ENCODE assay signal across 12 cellular contexts in the genomic region with DNA sequence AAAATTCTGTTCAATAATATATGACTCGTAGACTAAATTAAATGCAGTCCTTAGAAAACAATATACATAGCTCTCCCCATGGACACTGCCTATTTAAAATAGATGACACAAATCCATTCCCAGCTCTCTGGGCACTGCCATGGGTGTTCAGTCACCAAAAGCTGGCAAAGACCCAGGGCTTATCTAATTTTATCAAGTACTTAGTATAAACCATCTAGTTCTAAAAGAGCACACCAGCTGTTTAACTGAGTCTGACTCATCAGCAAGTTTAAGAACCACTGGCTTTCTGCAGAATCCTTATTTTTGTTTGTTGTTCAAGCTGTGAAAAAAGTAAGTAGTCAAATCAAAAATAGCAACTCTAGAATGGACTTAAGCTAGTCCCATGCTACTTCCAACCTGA.
DNase-seq lines count a peak whose midpoint lies in the region; ATAC-seq, FAIRE-seq and TF ChIP-seq lines count a peak whose summit lies in the region.
"Had no signal": no experiment of that assay in that cellular context is flagged by ENCODE, and none has a peak within 500 bp of the region (broad histone marks: within the 10 kb centered on the region; RNA-seq: fewer than 3 reads in every experiment).

No MANE protein-coding gene starts in this region.

- no peaks in the 10 kb centered on the region for H3K9me3 Mint-ChIP-seq in astrocyte (ENCODE audit: unreplicated experiment)

- H3K9me3 ChIP-seq in astrocyte (ENCODE audit: insufficient read depth, low read depth, low read length) = peaks cover 5% of the 10 kb centered on the region

- FAIRE-seq in astrocyte (lab: Jason Lieb, UNC) = no peak

- ATAC-seq in GM21526 (IDR thresholded peaks at IDR 0.05; ENCODE audit: low FRiP score, unreplicated experiment) = no peak

- peaks cover 17% of the 10 kb centered on the region for H4K20me1 ChIP-seq in astrocyte (ENCODE audit: insufficient read depth, low read length)

- H3K27ac Mint-ChIP-seq in astrocyte (ENCODE audit: unreplicated experiment) = peak overlapping the region; percentile 18
- H3K27ac Mint-ChIP-seq: dendritic cell treated with granulocyte-macrophage colony-stimulating factor and Interleukin-4, amounts not matched to agents 40 ng/mL and 50 ng/mL, for 4 days had no signal

- H3K27me3 Mint-ChIP-seq in astrocyte (ENCODE audit: low read depth, unreplicated experiment) = no peaks in the 10 kb centered on the region
- H3K27me3 Mint-ChIP-seq: dendritic cell treated with granulocyte-macrophage colony-stimulating factor and Interleukin-4, amounts not matched to agents 40 ng/mL and 50 ng/mL, for 4 days had no signal

- H3K9ac ChIP-seq in astrocyte (ENCODE audit: low read length) = no peak overlapping the region

- H3K27ac ChIP-seq in astrocyte (ENCODE audit: low read depth, low read length) = no peak overlapping the region

- no peak overlapping the region for H3K4me3 Mint-ChIP-seq in astrocyte (ENCODE audit: unreplicated experiment)
- H3K4me3 Mint-ChIP-seq: dendritic cell treated with granulocyte-macrophage colony-stimulating factor and Interleukin-4, amounts not matched to agents 40 ng/mL and 50 ng/mL, for 4 days had no signal

- no peaks in the 10 kb centered on the region for H3K27me3 ChIP-seq in astrocyte (ENCODE audit: insufficient read depth, low read length)

- no peak overlapping the region for H3K4me2 ChIP-seq in astrocyte (ENCODE audit: low read length)

- peaks cover 4% of the 10 kb centered on the region for H3K4me1 ChIP-seq in astrocyte (ENCODE audit: insufficient read depth, low read length)
- H3K4me1 ChIP-seq: Caco-2 had no signal

- H3K4me3 ChIP-seq in astrocyte (ENCODE audit: insufficient read depth, low read depth, low read length) = no peak overlapping the region

- no peak overlapping the region for H2AFZ ChIP-seq in astrocyte (ENCODE audit: low read depth, low read length)

- DNase-seq in A172 (ENCODE audit: low spot score) (peak; percentile 88), GM04504 (ENCODE audit: low read depth) (peak; percentile 23), astrocyte (ENCODE audit: low read depth) (peak; percentile 83), iris pigment epithelial cell (ENCODE audit: low read depth) (peak; percentile 82), NCI-H526 treated with DMSO at 0.1 percent for 48 hours (lab: John Stamatoyannopoulos, UW) (no peak), T-helper 9 cell (no peak), RPMI8226 (no peak)
- DNase-seq: Caco-2, GOT3, NCI-H187 treated with DMSO at 0.1 percent for 48 hours had no signal

- peaks cover 22% of the 10 kb centered on the region for H3K4me1 Mint-ChIP-seq in astrocyte (ENCODE audit: low read depth, unreplicated experiment)

- H3K36me3 Mint-ChIP-seq in astrocyte (ENCODE audit: low read depth, unreplicated experiment) = peaks cover 26% of the 10 kb centered on the region

- peaks cover 27% of the 10 kb centered on the region for H3K36me3 ChIP-seq in astrocyte (ENCODE audit: insufficient read depth, low read length)

- no peak for TF ChIP-seq CTCF in astrocyte (IDR thresholded peaks at IDR 0.05; ENCODE audit: insufficient read depth, low read depth, low read length)

- peaks cover 5% of the 10 kb centered on the region for H3K79me2 ChIP-seq in astrocyte (ENCODE audit: insufficient read depth, low read length)

Comparison
In these comparisons a context has a peak if more than half of its experiments do, and no peak if none do; other contexts are left out.
1. DNase-seq: peak in A172 (single experiment), GM04504 (single experiment), astrocyte (single experiment) and iris pigment epithelial cell (single experiment); none in NCI-H526 treated with DMSO at 0.1 percent for 48 hours (single experiment), T-helper 9 cell (single experiment) and RPMI8226 (single experiment).